ENCODE assay signal across 1 cellular context in genomic region chr1:93345633-93346471, GRCh38.
TF ChIP-seq lines count a peak whose summit lies in the region.

Gene DR1, plus strand, starts transcription at chr1:93345907. Its CDS starts 739 bp downstream, at chr1:93346646.

TF ChIP-seq in HepG2, 621 proteins besides CTCF, POLR2A, EP300 and RAD21 (continued from another document and continues in another):
- TF ChIP-seq SNAI1 (CRISPR knock-in tag; IDR thresholded peaks at IDR 0.05; ENCODE audit: borderline replicate concordance): 0 out of 2 replicates have a peak, but pooled peaks have one; percentile 86
- TF ChIP-seq MNT (IDR thresholded peaks at IDR 0.05): peak; percentile 24; the same call in 1 of the 2 replicates
- no peak for TF ChIP-seq KIAA2018 (CRISPR knock-in tag; IDR thresholded peaks at IDR 0.05; ENCODE audit: borderline replicate concordance)
- peak; percentile 17 for TF ChIP-seq PCBP2 (optimal IDR thresholded peaks at IDR 0.05; ENCODE audit: low read depth, low read length, poor library complexity, severe bottlenecking)
- TF ChIP-seq ZNF674 (CRISPR knock-in tag; IDR thresholded peaks at IDR 0.05; ENCODE audit: low read depth): 0 out of 2 replicates have a peak, but pooled peaks have one; percentile 39
- TF ChIP-seq ZNF513 (CRISPR knock-in tag; conservative IDR thresholded peaks at IDR 0.05): peak; percentile 16; the same call in 1 of the 2 replicates
- TF ChIP-seq NR2C2 (CRISPR knock-in tag; IDR thresholded peaks at IDR 0.05; ENCODE audit: borderline replicate concordance): peak; percentile 82
- peak; percentile 92; the same call in 1 of the 2 replicates for TF ChIP-seq CBX5 (CRISPR knock-in tag; IDR thresholded peaks at IDR 0.05; ENCODE audit: borderline replicate concordance)
- TF ChIP-seq DMTF1 (CRISPR knock-in tag; IDR thresholded peaks at IDR 0.05): 0 out of 2 replicates have a peak, but pooled peaks have one; percentile 60
- peak; percentile 86; the same call in 1 of the 2 replicates for TF ChIP-seq HOMEZ (CRISPR knock-in tag; IDR thresholded peaks at IDR 0.05; ENCODE audit: low read depth)
- TF ChIP-seq HDAC1 (CRISPR knock-in tag; IDR thresholded peaks at IDR 0.05): peak; percentile 97
- peak; percentile 59; the same call in 1 of the 2 replicates for TF ChIP-seq ZIK1 (CRISPR knock-in tag; IDR thresholded peaks at IDR 0.05; ENCODE audit: borderline replicate concordance, low read depth)
- TF ChIP-seq ZNF749 (CRISPR knock-in tag; IDR thresholded peaks at IDR 0.05; ENCODE audit: borderline replicate concordance): peak; percentile 54; the same call in 1 of the 2 replicates
- no peak for TF ChIP-seq ZNF251 (CRISPR knock-in tag; IDR thresholded peaks at IDR 0.05)
- no peak for TF ChIP-seq KLF15 (CRISPR knock-in tag; IDR thresholded peaks at IDR 0.05; ENCODE audit: borderline replicate concordance)
- no peak for TF ChIP-seq NFAT5 (CRISPR knock-in tag; IDR thresholded peaks at IDR 0.05)
- no peak; the same call in 1 of the 2 replicates for TF ChIP-seq FLYWCH1 (CRISPR knock-in tag; IDR thresholded peaks at IDR 0.05)
- TF ChIP-seq MEF2D (CRISPR knock-in tag; IDR thresholded peaks at IDR 0.05): peak; percentile 84
- peak; percentile 96 for TF ChIP-seq MYC (CRISPR knock-in tag; IDR thresholded peaks at IDR 0.05; ENCODE audit: borderline replicate concordance)
- peak; percentile 18; the same call in 1 of the 2 replicates for TF ChIP-seq HES4 (CRISPR knock-in tag; IDR thresholded peaks at IDR 0.05; ENCODE audit: borderline replicate concordance)
- no peak for TF ChIP-seq CHD4 (IDR thresholded peaks at IDR 0.05; ENCODE audit: borderline replicate concordance, low read length)
- TF ChIP-seq REST (IDR thresholded peaks at IDR 0.05; ENCODE audit: borderline replicate concordance in 1 of 2, low read depth in 1 of 2, low read length in 2 of 2): peak in 1 of 2 experiments; percentile 72; a peak in 1 of 4 replicates
- TF ChIP-seq REL (CRISPR knock-in tag; conservative IDR thresholded peaks at IDR 0.05): peak; percentile 92; the same call in 1 of the 2 replicates
- TF ChIP-seq FOSL1 (CRISPR knock-in tag; IDR thresholded peaks at IDR 0.05; ENCODE audit: borderline replicate concordance): no peak
